ENCODE assay signal across 25 cellular contexts in genomic region chr4:89129080-89129640, GRCh38. TPM values are rescaled to one million over a fixed set of nuclear protein-coding genes. Genes with fewer than 3 reads are reported as not detected.
A peak's percentile ranks its signal among the peaks of the same experiment; 100 is the strongest.
DNase-seq lines count a peak whose midpoint lies in the region; ATAC-seq, FAIRE-seq and TF ChIP-seq lines count a peak whose summit lies in the region.
"Had no signal": no experiment of that assay in that cellular context is flagged by ENCODE, and none has a peak within 500 bp of the region (broad histone marks: within the 10 kb centered on the region; RNA-seq: fewer than 3 reads in every experiment).

No MANE protein-coding gene starts in this region.

- no peak for FAIRE-seq in K562 (lab: Jason Lieb, UNC)
- FAIRE-seq: bronchial epithelial cell had no signal

- no peaks in the 10 kb centered on the region for H3K27me3 ChIP-seq in K562 (ENCODE audit: control insufficient read depth in 2 of 2, insufficient read depth in 2 of 2, low read length in 2 of 2)
- H3K27me3 ChIP-seq in hepatocyte, result no peaks in the 10 kb centered on the region
- H3K27me3 ChIP-seq in A673 (replicated peaks; ENCODE audit: insufficient read depth, low read depth, low read length, poor library complexity), result peaks cover 3% of the 10 kb centered on the region
- H3K27me3 ChIP-seq: heart left ventricle had no signal

- no peaks in the 10 kb centered on the region for H3K9me3 ChIP-seq in K562 (replicated peaks; ENCODE audit: control insufficient read depth, insufficient read depth, low read depth, low read length)
- no peaks in the 10 kb centered on the region for H3K9me3 ChIP-seq in hepatocyte (ENCODE audit: low read depth)
- H3K9me3 ChIP-seq in A673 (ENCODE audit: low read depth, low read length, poor library complexity, severe bottlenecking), result no peaks in the 10 kb centered on the region
- H3K9me3 ChIP-seq: heart left ventricle had no signal

- TF ChIP-seq POLR2A in K562 (conservative IDR thresholded peaks at IDR 0.05), result no peak

- H3K4me1 Mint-ChIP-seq in activated CD4-positive, alpha-beta T cell treated with anti-CD3 and anti-CD28 coated beads, Interleukin-2, amount 10 ng/mL, durations not matched to agents 7 days and 5 days, result peaks cover 15% of the 10 kb centered on the region
- H3K4me1 Mint-ChIP-seq: activated naive CD8-positive, alpha-beta T cell treated with anti-CD3 and anti-CD28 coated beads, Interleukin-2, amount 50 U/mL, for 24 hours; naive B cell had no signal

- no TSS peak for BruUV-seq in K562 (replicated peaks; lab: Mats Ljungman, UMichigan)
- no TSS peak for BruUV-seq in A673 (replicated peaks; lab: Mats Ljungman, UMichigan)

- H4K20me1 ChIP-seq in K562 (replicated peaks; ENCODE audit: control insufficient read depth, insufficient read depth, low read length) (no peaks in the 10 kb centered on the region), hepatocyte (ENCODE audit: insufficient read depth, poor library complexity, severe bottlenecking) (no peaks in the 10 kb centered on the region)

- no peak overlapping the region for H3K9ac ChIP-seq in K562 (ENCODE audit: insufficient read depth in 1 of 2, low read depth in 2 of 2, low read length in 2 of 2)

- H3K36me3 Mint-ChIP-seq in activated CD4-positive, alpha-beta T cell treated with anti-CD3 and anti-CD28 coated beads, Interleukin-2, amount 10 ng/mL, durations not matched to agents 7 days and 5 days (ENCODE audit: low read depth), result no peaks in the 10 kb centered on the region
- H3K36me3 Mint-ChIP-seq: CD4-positive, CD25-positive, alpha-beta regulatory T cell; naive B cell had no signal

- TF ChIP-seq RAD21 in K562 (CRISPR knock-in tag; conservative IDR thresholded peaks at IDR 0.05 in 1 of 2, IDR thresholded peaks at IDR 0.05 in 1 of 2), result no peak

- no peaks in the 10 kb centered on the region for H3K9me1 ChIP-seq in K562 (ENCODE audit: control insufficient read depth, insufficient read depth, low read length)

- H3K4me1 ChIP-seq in K562 (replicated peaks in 1 of 2; ENCODE audit: control insufficient read depth in 2 of 2, insufficient read depth in 2 of 2, low read length in 2 of 2) (no peaks in the 10 kb centered on the region), hepatocyte (ENCODE audit: insufficient read depth) (peaks cover 10% of the 10 kb centered on the region), A673 (ENCODE audit: insufficient read depth, low read length, poor library complexity, severe bottlenecking) (no peaks in the 10 kb centered on the region)

- H3K79me2 ChIP-seq in K562 (ENCODE audit: control insufficient read depth, insufficient read depth, low read length) (no peaks in the 10 kb centered on the region), hepatocyte (no peaks in the 10 kb centered on the region)

- no peak for ATAC-seq in K562
- ATAC-seq in Right ventricle myocardium superior (ENCODE audit: poor library complexity), result no peak
- ATAC-seq: activated CD8-positive, alpha-beta T cell treated with anti-CD3 and anti-CD28 coated beads, Interleukin-2, amount 10 ng/mL, durations not matched to agents 7 days and 5 days; activated naive CD8-positive, alpha-beta T cell treated with anti-CD3 and anti-CD28 coated beads, Interleukin-2, amount 50 U/mL, for 24 hours; heart left ventricle; left colon; Panc1; stimulated activated naive CD8-positive, alpha-beta T cell treated with anti-CD3 and anti-CD28 coated beads, Interleukin-15, Interleukin-2, amounts not matched to agents 100 U/mL and 50 U/mL, for 24 hours had no signal

- peak overlapping the region; percentile 35; the same call in 1 of the 2 replicates for H2AFZ ChIP-seq in K562 (ENCODE audit: low read depth, low read length)
- no peak overlapping the region for H2AFZ ChIP-seq in hepatocyte

- POLR2A ChIA-PET in K562 (lab: Yijun Ruan, JAX), result no interaction called here
- POLR2A ChIA-PET in A673 (lab: Charles Lee; ENCODE audit: low non-redundant PET), result no interaction called here
- POLR2A ChIA-PET in activated CD4-positive, alpha-beta T cell treated with anti-CD3 and anti-CD28 coated beads, Interleukin-2, amount 10 ng/mL, durations not matched to agents 7 days and 5 days (lab: Charles Lee), result no interaction called here

- no peaks in the 10 kb centered on the region for H3K9me3 Mint-ChIP-seq in activated CD4-positive, alpha-beta T cell treated with anti-CD3 and anti-CD28 coated beads, Interleukin-2, amount 10 ng/mL, durations not matched to agents 7 days and 5 days
- H3K9me3 Mint-ChIP-seq: activated naive CD8-positive, alpha-beta T cell treated with anti-CD3 and anti-CD28 coated beads, Interleukin-2, amount 50 U/mL, for 24 hours; naive B cell had no signal

- no peak for TF ChIP-seq EP300 in K562 (IDR thresholded peaks at IDR 0.05; ENCODE audit: low read length)

- H3K4me3 ChIP-seq in K562, result no peak overlapping the region
- no peak overlapping the region for H3K4me3 ChIP-seq in hepatocyte
- no peak overlapping the region for H3K4me3 ChIP-seq in A673 (ENCODE audit: low read depth, low read length, poor library complexity, severe bottlenecking)
- H3K4me3 ChIP-seq: heart left ventricle had no signal

- peaks cover 2% of the 10 kb centered on the region for H3K27me3 Mint-ChIP-seq in activated CD4-positive, alpha-beta T cell treated with anti-CD3 and anti-CD28 coated beads, Interleukin-2, amount 10 ng/mL, durations not matched to agents 7 days and 5 days

- H3K36me3 ChIP-seq in K562 (ENCODE audit: control insufficient read depth, insufficient read depth, low read length), result no peaks in the 10 kb centered on the region
- H3K36me3 ChIP-seq in hepatocyte (replicated peaks; ENCODE audit: insufficient read depth, low read depth), result no peaks in the 10 kb centered on the region
- H3K36me3 ChIP-seq in A673 (ENCODE audit: insufficient read depth, low read length, poor library complexity, severe bottlenecking), result no peaks in the 10 kb centered on the region
- H3K36me3 ChIP-seq: heart left ventricle had no signal

- CTCF ChIA-PET in K562 (lab: Yijun Ruan, JAX; ENCODE audit: low intra/inter-chr PET ratio), result no interaction called here
- CTCF ChIA-PET in A673 (lab: Charles Lee), result no interaction called here
- CTCF ChIA-PET in activated CD4-positive, alpha-beta T cell treated with anti-CD3 and anti-CD28 coated beads, Interleukin-2, amount 10 ng/mL, durations not matched to agents 7 days and 5 days (lab: Charles Lee), result no interaction called here

- DNase-seq in AG08396 (ENCODE audit: low spot score) (peak; percentile 28), HCEC 1CT (peak; percentile 37), K562 (ENCODE audit: extremely low read depth in 1 of 4, low spot score in 3 of 4) (no peak), hepatocyte (ENCODE audit: low spot score) (no peak), A673 (ENCODE audit: low spot score) (no peak), Right ventricle myocardium superior (no peak), NCI-H128 (lab: John Stamatoyannopoulos, UW; ENCODE audit: unreplicated experiment) (no peak)
- no peak for DNase-seq in activated CD4-positive, alpha-beta T cell treated with anti-CD3 and anti-CD28 coated beads, Interleukin-2, amount 10 ng/mL, durations not matched to agents 7 days and 5 days
- DNase-seq: activated CD4-positive, CD25-positive, alpha-beta regulatory T cell; activated CD8-positive, alpha-beta T cell treated with anti-CD3 and anti-CD28 coated beads, Interleukin-2, amount 10 ng/mL, durations not matched to agents 7 days and 5 days; activated gamma-delta T cell; activated naive CD8-positive, alpha-beta T cell treated with anti-CD3 and anti-CD28 coated beads, Interleukin-2, amount 50 U/mL, for 24 hours; CD4-positive, CD25-positive, alpha-beta regulatory T cell; dermis blood vessel endothelial cell; DMS 273 treated with DMSO at 0.1 percent for 48 hours; heart left ventricle; left colon; naive B cell; NCI-H1436 treated with DMSO at 0.1 percent for 48 hours; NCI-H524; NK-92 treated with Interleukin-12 subunit alpha and Interleukin-12 subunit beta, amount 100 ng/mL, for 24 hours; stimulated activated CD4-positive, alpha-beta T cell treated with anti-CD3 and anti-CD28 coated beads, Interleukin-12 subunit alpha, Interleukin-12 subunit beta, amount 100 ng/mL, for 4 hours; stimulated activated naive CD8-positive, alpha-beta T cell treated with anti-CD3 and anti-CD28 coated beads, Interleukin-15, Interleukin-2, amounts not matched to agents 100 U/mL and 50 U/mL, for 24 hours had no signal

- no peaks in the 10 kb centered on the region for H3K9me2 ChIP-seq in hepatocyte (replicated peaks; ENCODE audit: insufficient read depth)

- H3K27ac ChIP-seq in K562 (ENCODE audit: extremely low read depth, low read depth, low read length), result no peak overlapping the region
- H3K27ac ChIP-seq in hepatocyte, result peak overlapping the region; percentile 47
- no peak overlapping the region for H3K27ac ChIP-seq in A673 (ENCODE audit: low read depth, low read length, poor library complexity, severe bottlenecking)
- H3K27ac ChIP-seq: heart left ventricle had no signal

- intact Hi-C loops in K562 (cut with micrococcal nuclease) (no loop called here), A673 (cut with micrococcal nuclease; ENCODE audit: unreplicated experiment) (no loop called here), Right ventricle myocardium superior (cut with DNase I) (no loop called here)

- TF ChIP-seq CTCF in K562 (IDR thresholded peaks at IDR 0.05 in 2 of 3, conservative IDR thresholded peaks at IDR 0.05 in 1 of 3; ENCODE audit: insufficient read depth in 2 of 3, low read depth in 1 of 3, low read length in 3 of 3) (no peak), hepatocyte (IDR thresholded peaks at IDR 0.05; ENCODE audit: poor library complexity) (no peak), A673 (conservative IDR thresholded peaks at IDR 0.05; ENCODE audit: low read depth, low read length) (no peak)

- H3K4me3 Mint-ChIP-seq in activated CD4-positive, alpha-beta T cell treated with anti-CD3 and anti-CD28 coated beads, Interleukin-2, amount 10 ng/mL, durations not matched to agents 7 days and 5 days, result no peak overlapping the region
- H3K4me3 Mint-ChIP-seq: activated CD8-positive, alpha-beta T cell treated with anti-CD3 and anti-CD28 coated beads, Interleukin-2, amount 10 ng/mL, durations not matched to agents 7 days and 5 days; activated naive CD8-positive, alpha-beta T cell treated with anti-CD3 and anti-CD28 coated beads, Interleukin-2, amount 50 U/mL, for 24 hours; CD4-positive, CD25-positive, alpha-beta regulatory T cell; naive B cell had no signal

- 0% methylated on average over 1 of the region's 1 CpG for WGBS in K562 (ENCODE audit: insufficient coverage, low coverage, missing lambda C conversion rate)
- 42% methylated on average over 1 of the region's 1 CpG for WGBS in hepatocyte (ENCODE audit: low lambda C conversion rate, missing lambda C conversion rate)

- in situ Hi-C loops in K562 (cut with MboI), result no loop called here

- no peak overlapping the region for H3K27ac Mint-ChIP-seq in activated CD4-positive, alpha-beta T cell treated with anti-CD3 and anti-CD28 coated beads, Interleukin-2, amount 10 ng/mL, durations not matched to agents 7 days and 5 days
- H3K27ac Mint-ChIP-seq: activated CD8-positive, alpha-beta T cell treated with anti-CD3 and anti-CD28 coated beads, Interleukin-2, amount 10 ng/mL, durations not matched to agents 7 days and 5 days; activated naive CD8-positive, alpha-beta T cell treated with anti-CD3 and anti-CD28 coated beads, Interleukin-2, amount 50 U/mL, for 24 hours; CD4-positive, CD25-positive, alpha-beta regulatory T cell; naive B cell had no signal

- H3K4me2 ChIP-seq in K562 (ENCODE audit: insufficient read depth, low read length) (no peak overlapping the region), hepatocyte (no peak overlapping the region)

RNA-seq across cellular contexts. Expression of gene TIGD2, which starts 17.8 kb away (rescaled TPM):
- 4.5 and 18.9 TPM in 2 replicates for total RNA-seq in K562 (2011; cell fraction: chromatin; rRNA removed; ENCODE audit: low replicate concordance)
- 4.0 and 5.4 TPM in 2 replicates for total RNA-seq in K562 (2011; cell fraction: nucleolus; rRNA removed)
- total RNA-seq in K562 (2011; cell fraction: nucleoplasm; rRNA removed), result 6.9 and 7.6 TPM in 2 replicates
- total RNA-seq in K562 (2014; rRNA removed) (7.9 and 9.8 TPM in 2 replicates), K562 (2014; rRNA removed; fragmentation: Illumina TruSeq; extraction: Trizol) (15.0 and 15.9 TPM in 2 replicates), K562 (2015; rRNA removed; fragmentation: Illumina TruSeq; extraction: Trizol) (12.5 and 13.4 TPM in 2 replicates), K562 (2021) (9.8 and 10.4 TPM in 2 replicates), hepatocyte (15.7 and 17.1 TPM in 2 replicates), A673 (2021) (2.8 TPM in 2 replicates), Right ventricle myocardium superior (2.4 TPM)
- polyA plus RNA-seq in K562 (2011; rRNA removed) (5.0 and 5.2 TPM in 2 replicates), K562 (2014; fragmentation: Illumina TruSeq; extraction: Trizol) (11.0 and 11.1 TPM in 2 replicates), K562 (2014; fragmentation: Nextera tagmentation; extraction: Ambion mirVana) (1 to 10 TPM; 3.6 to 3.8 TPM), K562 (2014; rRNA removed) (5.8 and 7.7 TPM in 2 replicates), hepatocyte (10.0 and 10.3 TPM in 2 replicates)
- polyA plus RNA-seq in K562 (2011; cell fraction: cytosol; rRNA removed), result 2.2 and 3.1 TPM in 2 replicates
- polyA plus RNA-seq in K562 (2011; cell fraction: nucleus; rRNA removed), result 5.9 and 7.2 TPM in 2 replicates
- polyA plus RNA-seq in K562 (2012), result 8.5 and 10.8 TPM in 2 replicates
- polyA minus RNA-seq in K562 (2011; rRNA and poly(A)+ RNA removed), result 8.8 and 12.0 TPM in 2 replicates
- 2.6 and 5.5 TPM in 2 replicates for polyA minus RNA-seq in K562 (2011; cell fraction: cytosol; rRNA and poly(A)+ RNA removed)
- 7.3 and 15.7 TPM in 2 replicates for polyA minus RNA-seq in K562 (2011; cell fraction: nucleus; rRNA and poly(A)+ RNA removed)
- total RNA-seq in activated CD4-positive, alpha-beta T cell treated with anti-CD3 and anti-CD28 coated beads, Interleukin-2, amount 10 ng/mL, durations not matched to agents 7 days and 5 days, result 1 to 10 TPM; 5.9 to 6.4 TPM

Comparison
In these comparisons a context has a peak if more than half of its experiments do, and no peak if none do; other contexts are left out.
1. DNase-seq: peak in AG08396 (single experiment) and HCEC 1CT (single experiment); none in K562 (0 of 4), hepatocyte (single experiment), A673 (single experiment), activated CD4-positive, alpha-beta T cell treated with anti-CD3 and anti-CD28 coated beads, Interleukin-2, amount 10 ng/mL, durations not matched to agents 7 days and 5 days (single experiment), Right ventricle myocardium superior (single experiment) and NCI-H128 (single experiment).